In the genomic region with DNA sequence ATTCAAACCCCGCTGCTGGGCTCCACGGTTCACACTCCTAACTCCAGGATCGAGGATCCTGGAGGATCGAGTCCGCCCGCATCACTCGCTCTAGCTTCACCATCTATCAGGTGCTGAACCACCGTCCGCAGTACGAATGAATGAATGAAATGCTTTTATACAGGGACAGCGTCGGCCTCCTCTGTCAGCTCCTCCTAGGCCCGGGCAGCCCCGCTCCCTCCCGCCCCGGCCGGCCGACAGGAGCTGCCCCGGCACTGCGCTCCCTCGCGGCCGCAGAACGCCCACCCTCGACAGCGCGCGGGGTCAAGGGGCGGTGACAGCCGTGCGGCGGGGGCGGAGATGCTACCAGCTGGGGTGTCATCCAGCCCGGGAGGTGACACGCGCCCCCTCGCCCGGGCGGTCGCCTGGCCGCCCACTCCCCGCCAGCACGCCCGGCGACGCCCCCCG, we compare ENCODE assay signal across 8 cellular contexts. TPM values are rescaled to one million over a fixed set of nuclear protein-coding genes. Genes with fewer than 3 reads are reported as not detected.
DNase-seq lines count a peak whose midpoint lies in the region; ATAC-seq and TF ChIP-seq lines count a peak whose summit lies in the region.

No MANE protein-coding gene starts in this region.

- peak overlapping the region; percentile 83 for H3K4me3 ChIP-seq in GM06990 (replicated peaks; ENCODE audit: low read depth, low read length)
- H3K4me3 ChIP-seq in GM23248, result peak overlapping the region; percentile 86
- H3K4me3 ChIP-seq in WERI-Rb-1 (ENCODE audit: low read depth, low read length), result peak overlapping the region; percentile 84

- H3K79me2 ChIP-seq in GM23248 (ENCODE audit: insufficient read depth), result peaks cover 50% of the 10 kb centered on the region

- H3K4me2 ChIP-seq in GM23248 (ENCODE audit: unreplicated experiment), result peak overlapping the region; percentile 92

- peak; percentile 67 for ATAC-seq in central memory CD8-positive, alpha-beta T cell (replicated peaks; ENCODE audit: extremely low read depth, poor library complexity, severe bottlenecking)

- H3K27me3 ChIP-seq in GM06990 (replicated peaks; ENCODE audit: control insufficient read depth, insufficient read depth, low read length), result no peaks in the 10 kb centered on the region
- H3K27me3 ChIP-seq in GM23248 (replicated peaks; ENCODE audit: insufficient read depth), result no peaks in the 10 kb centered on the region
- no peaks in the 10 kb centered on the region for H3K27me3 ChIP-seq in WERI-Rb-1 (ENCODE audit: insufficient read depth, low read depth, severe bottlenecking)

- H3K9me2 ChIP-seq in GM23248 (ENCODE audit: insufficient read depth), result no peaks in the 10 kb centered on the region

- in situ Hi-C loops in GM23248 (cut with MboI), result no loop called here

- H3K27ac ChIP-seq in GM23248 (peak overlapping the region; percentile 70), WERI-Rb-1 (peak overlapping the region; percentile 81)

- peak overlapping the region; percentile 94 for H3K4me3 Mint-ChIP-seq in central memory CD8-positive, alpha-beta T cell

- H3K4me1 ChIP-seq in GM23248 (ENCODE audit: insufficient read depth), result peaks cover 7% of the 10 kb centered on the region

- H4K20me1 ChIP-seq in GM23248 (ENCODE audit: insufficient read depth), result no peaks in the 10 kb centered on the region

- H3K9ac ChIP-seq in GM23248, result peak overlapping the region; percentile 83

- DNase-seq in GM06990 (ENCODE audit: extremely low read depth, insufficient read length) (peak; percentile 86), GM23248 (peak; percentile 83), Kasumi-1 (lab: John Stamatoyannopoulos, UW) (peak; percentile 52 to 57), WERI-Rb-1 (peak; percentile 74), left kidney (ENCODE audit: low read depth, low spot score) (peak; percentile 81), NCI-H1048 (lab: John Stamatoyannopoulos, UW) (no peak)
- peak in 1 of 2 donors; percentile 52 for DNase-seq in central memory CD8-positive, alpha-beta T cell (ENCODE audit: low spot score in 2 of 2)
- DNase-seq in stimulated activated CD4-positive, alpha-beta T cell treated with anti-CD3 and anti-CD28 coated beads, Interleukin-4, amount 100 ng/mL, for 1 hour, result peak; percentile 81

- peak overlapping the region; percentile 93 for H2AFZ ChIP-seq in GM23248

- H3K36me3 ChIP-seq in GM06990 (ENCODE audit: control insufficient read depth, insufficient read depth, low read length) (peaks cover 8% of the 10 kb centered on the region), GM23248 (ENCODE audit: low read depth) (0 out of 2 replicates have a peak, but pooled peaks cover 5% of the 10 kb centered on the region), WERI-Rb-1 (peaks cover 20% of the 10 kb centered on the region)

- H3K27ac Mint-ChIP-seq in central memory CD8-positive, alpha-beta T cell (ENCODE audit: low read depth), result peak overlapping the region; percentile 90

- peaks cover 30% of the 10 kb centered on the region for H3K4me1 Mint-ChIP-seq in central memory CD8-positive, alpha-beta T cell

- H3F3A ChIP-seq in GM23248 (ENCODE audit: insufficient read depth), result no peaks in the 10 kb centered on the region

- H3K9me3 ChIP-seq in GM23248 (ENCODE audit: low read depth) (no peaks in the 10 kb centered on the region), WERI-Rb-1 (ENCODE audit: severe bottlenecking) (no peaks in the 10 kb centered on the region)

- peaks cover 19% of the 10 kb centered on the region for H3K36me3 Mint-ChIP-seq in central memory CD8-positive, alpha-beta T cell (ENCODE audit: insufficient read depth)

- TF ChIP-seq CTCF in GM06990 (IDR thresholded peaks at IDR 0.05; ENCODE audit: insufficient read depth, low read length, poor library complexity, severe bottlenecking) (peak; percentile 9), WERI-Rb-1 (IDR thresholded peaks at IDR 0.05; ENCODE audit: low read depth, low read length) (peak; percentile 45)

- H3K27me3 Mint-ChIP-seq in central memory CD8-positive, alpha-beta T cell, result no peaks in the 10 kb centered on the region

- no peaks in the 10 kb centered on the region for H3K9me3 Mint-ChIP-seq in central memory CD8-positive, alpha-beta T cell

- 1 to 2% methylated on average over 19 to 26 of the region's 47 CpGs for WGBS in GM23248 (ENCODE audit: low coverage in 1 of 2, low lambda C conversion rate in 2 of 2, missing lambda C conversion rate in 2 of 2), 2 experiments

RNA-seq across cellular contexts. Expression of gene ZBTB17, which starts 0.5 kb away (rescaled TPM):
- 33.2 and 50.7 TPM in 2 replicates for total RNA-seq in GM23248 (2014; rRNA removed; shearing (Covaris generic))
- 20.5 and 25.1 TPM in 2 replicates for polyA plus RNA-seq in GM23248 (2016; fragmentation: Nextera tagmentation; extraction: Ambion mirVana)

RNA-seq across cellular contexts. Expression of gene SRARP, which starts 28.7 kb away (rescaled TPM):
- not detected in 2 replicates for total RNA-seq in GM23248 (2014; rRNA removed; shearing (Covaris generic))
- not detected in 2 replicates for polyA plus RNA-seq in GM23248 (2016; fragmentation: Nextera tagmentation; extraction: Ambion mirVana)

RNA-seq across cellular contexts. Expression of gene HSPB7, which starts 42.5 kb away (rescaled TPM):
- 22.9 and 35.7 TPM in 2 replicates for total RNA-seq in GM23248 (2014; rRNA removed; shearing (Covaris generic))
- 111 and 113 TPM in 2 replicates for polyA plus RNA-seq in GM23248 (2016; fragmentation: Nextera tagmentation; extraction: Ambion mirVana)

RNA-seq across cellular contexts. Expression of gene CLCNKA, which starts 46.5 kb away (rescaled TPM):
- total RNA-seq in GM23248 (2014; rRNA removed; shearing (Covaris generic)), result not detected in 2 replicates
- polyA plus RNA-seq in GM23248 (2016; fragmentation: Nextera tagmentation; extraction: Ambion mirVana), result not detected in 2 replicates
